29 cellular contexts compared by ENCODE assay signal in genomic region chr1:66692681-66693080, GRCh38. TPM values are rescaled to one million over a fixed set of nuclear protein-coding genes. Genes with fewer than 3 reads are reported as not detected.
"Had no signal": no experiment of that assay in that cellular context is flagged by ENCODE, and none has a peak within 500 bp of the region (broad histone marks: within the 10 kb centered on the region; RNA-seq: fewer than 3 reads in every experiment).

No MANE protein-coding gene starts in this region.

- H3K4me1 ChIP-seq: breast epithelium had no signal

- H3K4me3 ChIP-seq: ascending aorta, breast epithelium, cardiac muscle cell, coronary artery, dorsolateral prefrontal cortex had no signal

- ATAC-seq: activated CD4-positive, alpha-beta T cell treated with anti-CD3 and anti-CD28 coated beads for 36 hours; activated naive CD4-positive, alpha-beta T cell treated with anti-CD3 and anti-CD28 coated beads, Interleukin-2, amount 50 U/mL, for 72 hours; activated T-cell treated with anti-CD3 and anti-CD28 coated beads, Interleukin-2, amount 50 U/mL, for 72 hours; esophagus mucosa had no signal

- FAIRE-seq: frontal cortex had no signal

- DNase-seq: activated CD4-positive, alpha-beta memory T cell treated with anti-CD3 and anti-CD28 coated beads, Interleukin-2, amount 10 ng/mL, durations not matched to agents 7 days and 5 days; activated CD4-positive, alpha-beta T cell treated with anti-CD3 and anti-CD28 coated beads for 36 hours; activated CD4-positive, alpha-beta T cell treated with anti-CD3 and anti-CD28 coated beads, Interleukin-2, amount 10 ng/mL, durations not matched to agents 24 days and 14 days; activated CD4-positive, alpha-beta T cell treated with anti-CD3 and anti-CD28 coated beads, Interleukin-2, amount 50 U/mL, for 4 hours; activated CD4-positive, CD25-positive, alpha-beta regulatory T cell; activated CD4-positive, CD25-positive, alpha-beta regulatory T cell treated with anti-CD3 and anti-CD28 coated beads, Interleukin-2, amount 50 U/mL, for 72 hours; activated CD8-positive, alpha-beta memory T cell treated with anti-CD3 and anti-CD28 coated beads, Interleukin-2, amount 50 U/mL, for 48 hours; activated gamma-delta T cell; activated naive CD4-positive, alpha-beta T cell; activated naive CD4-positive, alpha-beta T cell treated with anti-CD3 and anti-CD28 coated beads, Interleukin-2, amount 10 ng/mL, durations not matched to agents 7 days and 5 days; activated naive CD8-positive, alpha-beta T cell treated with anti-CD3 and anti-CD28 coated beads, Interleukin-2, amount 10 ng/mL, durations not matched to agents 7 days and 5 days; activated T-cell treated with anti-CD3 and anti-CD28 coated beads for 4 hours; activated T-cell treated with anti-CD3 and anti-CD28 coated beads, Interleukin-2, amount 50 U/mL, for 24 hours; activated T-cell treated with anti-CD3 and anti-CD28 coated beads, Interleukin-2, amount 50 U/mL, for 72 hours; central memory CD4-positive, alpha-beta T cell; dorsolateral prefrontal cortex; effector memory CD4-positive, alpha-beta T cell; endodermal cell; foreskin fibroblast; head of caudate nucleus; T1000 had no signal

- H3K36me3 ChIP-seq: breast epithelium, cardiac muscle cell had no signal

- H3K27me3 ChIP-seq: ascending aorta, breast epithelium, cardiac muscle cell, dorsolateral prefrontal cortex had no signal

- H3K27ac ChIP-seq: ascending aorta, breast epithelium, cardiac muscle cell, coronary artery, dorsolateral prefrontal cortex had no signal

- H3K9me3 ChIP-seq: ascending aorta, breast epithelium had no signal

RNA-seq across cellular contexts. Expression of gene DYNLT5, which starts 59.6 kb away (rescaled TPM):
- total RNA-seq: activated CD4-positive, alpha-beta memory T cell treated with anti-CD3 and anti-CD28 coated beads, Interleukin-2, amount 10 ng/mL, durations not matched to agents 7 days and 5 days; activated CD4-positive, alpha-beta T cell treated with anti-CD3 and anti-CD28 coated beads for 36 hours; activated CD4-positive, alpha-beta T cell treated with anti-CD3 and anti-CD28 coated beads, Interleukin-2, amount 10 ng/mL, durations not matched to agents 24 days and 14 days; activated naive CD4-positive, alpha-beta T cell treated with anti-CD3 and anti-CD28 coated beads, Interleukin-2, amount 50 U/mL, for 72 hours; activated naive CD8-positive, alpha-beta T cell treated with anti-CD3 and anti-CD28 coated beads, Interleukin-2, amount 10 ng/mL, durations not matched to agents 7 days and 5 days; activated T-cell treated with anti-CD3 and anti-CD28 coated beads, Interleukin-2, amount 50 U/mL, for 72 hours; epithelial cell of proximal tubule; esophagus mucosa had no signal
